Comparison of ENCODE assay signal across 22 cellular contexts in the genomic region with DNA sequence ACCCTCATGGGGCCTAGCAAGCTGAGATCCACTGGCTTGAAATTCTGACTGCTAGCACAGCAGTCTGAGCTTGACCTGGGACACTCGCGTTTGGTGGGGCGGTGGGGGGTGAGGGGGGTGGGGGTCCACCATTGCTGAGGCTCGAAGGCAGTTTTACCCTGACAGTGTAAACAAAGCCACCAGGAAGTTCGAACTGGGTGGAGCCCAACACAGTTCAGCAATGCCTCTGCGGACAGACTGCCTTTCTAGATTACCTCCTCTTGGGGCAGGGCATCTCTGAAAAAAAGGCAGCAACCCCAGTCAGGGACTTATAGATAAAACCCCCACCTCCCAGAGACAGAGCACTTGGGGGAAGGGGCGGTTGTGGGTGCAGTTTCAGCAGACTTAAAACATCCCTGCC.
"Had no signal": no experiment of that assay in that cellular context is flagged by ENCODE, and none has a peak within 500 bp of the region (broad histone marks: within the 10 kb centered on the region; RNA-seq: fewer than 3 reads in every experiment).

No MANE protein-coding gene starts in this region.

- H3K9ac ChIP-seq: KMS-11 had no signal

- H3K36me3 ChIP-seq: breast epithelium, MG63 had no signal

- H3K27me3 ChIP-seq: breast epithelium, MG63 had no signal

- DNase-seq: activated CD4-positive, alpha-beta T cell treated with anti-CD3 and anti-CD28 coated beads for 48 hours; activated CD4-positive, alpha-beta T cell treated with anti-CD3 and anti-CD28 coated beads, Interleukin-2, amount 50 U/mL, for 48 hours; activated CD4-positive, CD25-positive, alpha-beta regulatory T cell treated with anti-CD3 and anti-CD28 coated beads, Interleukin-2, amount 50 U/mL, for 72 hours; activated CD8-positive, alpha-beta memory T cell treated with anti-CD3 and anti-CD28 coated beads, Interleukin-2, amount 10 ng/mL, durations not matched to agents 7 days and 5 days; activated effector memory CD4-positive, alpha-beta T cell treated with Interleukin-2 at 50 U/mL for 16 hours; activated naive CD4-positive, alpha-beta T cell; activated T-cell treated with anti-CD3 and anti-CD28 coated beads, Interleukin-2, amount 50 U/mL, for 24 hours; aorta; central memory CD4-positive, alpha-beta T cell; MG63; NCI-H1105; NCI-H1436; NCI-H1694 treated with DMSO at 0.1 percent for 48 hours; NCI-H2029 treated with DMSO at 0.1 percent for 48 hours; NCI-H345; NCI-H510A; NCI-H69; NK-92 treated with Interleukin-12 subunit alpha and Interleukin-12 subunit beta, amount 100 ng/mL, for 24 hours; PC-9; SHP77 treated with DMSO at 0.1 percent for 48 hours had no signal

- H3K4me1 ChIP-seq: breast epithelium had no signal

- H3K4me3 ChIP-seq: breast epithelium, MG63, PC-9 had no signal

- ATAC-seq: activated CD8-positive, alpha-beta memory T cell treated with anti-CD3 and anti-CD28 coated beads, Interleukin-2, amount 10 ng/mL, durations not matched to agents 7 days and 5 days had no signal
